Comparison of ENCODE assay signal across 32 cellular contexts in genomic region chr5:120386981-120387380, GRCh38.
DNase-seq lines count a peak whose midpoint lies in the region; ATAC-seq and TF ChIP-seq lines count a peak whose summit lies in the region.
"Had no signal": no experiment of that assay in that cellular context is flagged by ENCODE, and none has a peak within 500 bp of the region (broad histone marks: within the 10 kb centered on the region; RNA-seq: fewer than 3 reads in every experiment).

No MANE protein-coding gene starts in this region.

- H3K9me3 ChIP-seq in heart left ventricle: no peaks in the 10 kb centered on the region
- no peaks in the 10 kb centered on the region for H3K9me3 ChIP-seq in smooth muscle cell (replicated peaks; ENCODE audit: low read depth)
- H3K9me3 ChIP-seq: esophagus squamous epithelium, tibial nerve had no signal

- no peaks in the 10 kb centered on the region for H3K9me3 Mint-ChIP-seq in chondrocyte (ENCODE audit: low read depth)
- H3K9me3 Mint-ChIP-seq: activated CD8-positive, alpha-beta T cell treated with anti-CD3 and anti-CD28 coated beads for 36 hours; memory B cell; neural crest cell; stimulated activated naive CD8-positive, alpha-beta T cell treated with anti-CD3 and anti-CD28 coated beads, Interleukin-15, Interleukin-2, amounts not matched to agents 100 ng/mL and 50 ng/mL, for 24 hours; T-helper 2 cell treated with Interferon-gamma antibody and Interleukin-4, amounts not matched to agents 5 μg/mL and 100 μg/mL, for 36 hours had no signal

- no peak overlapping the region for H3K4me3 Mint-ChIP-seq in chondrocyte (ENCODE audit: unreplicated experiment)
- H3K4me3 Mint-ChIP-seq: activated CD8-positive, alpha-beta T cell treated with anti-CD3 and anti-CD28 coated beads for 36 hours; CD4-positive, CD25-positive, alpha-beta regulatory T cell; memory B cell; neural crest cell; stimulated activated naive CD8-positive, alpha-beta T cell treated with anti-CD3 and anti-CD28 coated beads, Interleukin-15, Interleukin-2, amounts not matched to agents 100 ng/mL and 50 ng/mL, for 24 hours had no signal

- H3F3A ChIP-seq in smooth muscle cell (ENCODE audit: low read depth): peaks cover 2% of the 10 kb centered on the region

- CTCF ChIA-PET in HEK293T (lab: Yijun Ruan, JAX): no interaction called here

- H3K27ac ChIP-seq in heart left ventricle (peak overlapping the region in 7 of 12 donors; percentile 22 to 74 (median 47)), smooth muscle cell (ENCODE audit: low read depth) (peak overlapping the region; percentile 84)
- H3K27ac ChIP-seq: dorsolateral prefrontal cortex, parathyroid adenoma had no signal

- TF ChIP-seq POLR2A in heart left ventricle (IDR thresholded peaks at IDR 0.05): no peak

- H3K4me1 ChIP-seq in heart left ventricle (peaks cover 0 to 24% (median 0%) of the 10 kb centered on the region in 12 donors), smooth muscle cell (ENCODE audit: low read depth) (peaks cover 14% of the 10 kb centered on the region)
- H3K4me1 ChIP-seq: esophagus squamous epithelium, parathyroid adenoma had no signal

- ATAC-seq in heart left ventricle (no peak), left ventricle myocardium superior (no peak), HG03565 (IDR thresholded peaks at IDR 0.05; ENCODE audit: unreplicated experiment) (no peak)
- ATAC-seq: activated CD8-positive, alpha-beta T cell treated with anti-CD3 and anti-CD28 coated beads for 36 hours had no signal

- H3K36me3 ChIP-seq in heart left ventricle (no peaks in the 10 kb centered on the region), smooth muscle cell (ENCODE audit: low read depth) (no peaks in the 10 kb centered on the region)
- H3K36me3 ChIP-seq: brain microvascular endothelial cell, esophagus squamous epithelium, tibial nerve had no signal

- H3K4me2 ChIP-seq in smooth muscle cell: no peak overlapping the region
- H3K4me2 ChIP-seq: PC-9 had no signal

- TF ChIP-seq CTCF in heart left ventricle (IDR thresholded peaks at IDR 0.05) (no peak), chondrocyte (IDR thresholded peaks at IDR 0.05) (no peak), smooth muscle cell (IDR thresholded peaks at IDR 0.05; ENCODE audit: borderline replicate concordance, insufficient read depth, poor library complexity, severe bottlenecking) (no peak)

- H3K27me3 ChIP-seq in heart left ventricle: no peaks in the 10 kb centered on the region
- no peaks in the 10 kb centered on the region for H3K27me3 ChIP-seq in smooth muscle cell (ENCODE audit: low read depth)
- H3K27me3 ChIP-seq: brain microvascular endothelial cell, dorsolateral prefrontal cortex, esophagus squamous epithelium, tibial nerve had no signal

- DNase-seq in heart left ventricle: no peak
- DNase-seq in left ventricle myocardium superior: no peak
- no peak for DNase-seq in chondrocyte (ENCODE audit: low spot score)
- no peak for DNase-seq in smooth muscle cell (lab: John Stamatoyannopoulos, UW; ENCODE audit: unreplicated experiment)
- DNase-seq in MV-4-11 (lab: John Stamatoyannopoulos, UW): no peak
- no peak for DNase-seq in GOT3 (lab: John Stamatoyannopoulos, UW)
- DNase-seq in HEK293T (ENCODE audit: extremely low spot score): no peak
- DNase-seq: activated CD8-positive, alpha-beta memory T cell treated with anti-CD3 and anti-CD28 coated beads, Interleukin-2, amount 50 U/mL, for 48 hours; activated CD8-positive, alpha-beta T cell treated with anti-CD3 and anti-CD28 coated beads for 36 hours; activated naive CD4-positive, alpha-beta T cell treated with anti-CD3 and anti-CD28 coated beads, Interleukin-2, amount 50 U/mL, for 16 hours; amniotic stem cell; brain microvascular endothelial cell; CD4-positive, CD25-positive, alpha-beta regulatory T cell; dorsolateral prefrontal cortex; esophagus squamous epithelium; hypothalamus; NCI-H1436; NCI-H2081; NCI-H2227 treated with DMSO at 0.1 percent for 48 hours; NCI-H69; PC-9; retina; Right ventricle myocardium superior; small intestine; stimulated activated CD4-positive, alpha-beta T cell treated with anti-CD3 and anti-CD28 coated beads, Interleukin-2, amount 100 ng/mL, for 24 hours had no signal

- no peaks in the 10 kb centered on the region for H3K27me3 Mint-ChIP-seq in chondrocyte (ENCODE audit: low read depth)
- H3K27me3 Mint-ChIP-seq: activated CD8-positive, alpha-beta T cell treated with anti-CD3 and anti-CD28 coated beads for 36 hours; CD4-positive, CD25-positive, alpha-beta regulatory T cell; stimulated activated naive CD8-positive, alpha-beta T cell treated with anti-CD3 and anti-CD28 coated beads, Interleukin-15, Interleukin-2, amounts not matched to agents 100 ng/mL and 50 ng/mL, for 24 hours had no signal

- POLR2A ChIA-PET in HEK293T (lab: Yijun Ruan, JAX): no interaction called here

- peak overlapping the region; percentile 23 for H2AFZ ChIP-seq in smooth muscle cell (ENCODE audit: low read depth)
- H2AFZ ChIP-seq: parathyroid adenoma, PC-9 had no signal

- H4K20me1 ChIP-seq in smooth muscle cell (ENCODE audit: low read depth): no peaks in the 10 kb centered on the region

- H3K4me3 ChIP-seq in heart left ventricle (no peak overlapping the region), smooth muscle cell (no peak overlapping the region)
- H3K4me3 ChIP-seq: dorsolateral prefrontal cortex, esophagus squamous epithelium, PC-9, tibial nerve had no signal

- no peaks in the 10 kb centered on the region for H3K79me2 ChIP-seq in smooth muscle cell (ENCODE audit: low read depth)
- H3K79me2 ChIP-seq: parathyroid adenoma had no signal

- peak overlapping the region; percentile 70 for H3K27ac Mint-ChIP-seq in chondrocyte (ENCODE audit: unreplicated experiment)
- H3K27ac Mint-ChIP-seq: activated CD8-positive, alpha-beta T cell treated with anti-CD3 and anti-CD28 coated beads for 36 hours; CD4-positive, CD25-positive, alpha-beta regulatory T cell; memory B cell; stimulated activated naive CD8-positive, alpha-beta T cell treated with anti-CD3 and anti-CD28 coated beads, Interleukin-15, Interleukin-2, amounts not matched to agents 100 ng/mL and 50 ng/mL, for 24 hours had no signal

- H3K4me1 Mint-ChIP-seq in chondrocyte (ENCODE audit: low read depth): peaks cover 21% of the 10 kb centered on the region
- H3K4me1 Mint-ChIP-seq: memory B cell, neural crest cell had no signal

- H3K9ac ChIP-seq in smooth muscle cell (ENCODE audit: low read depth): no peak overlapping the region
- H3K9ac ChIP-seq: parathyroid adenoma had no signal

- H3K36me3 Mint-ChIP-seq in chondrocyte (ENCODE audit: low read depth): no peaks in the 10 kb centered on the region
- H3K36me3 Mint-ChIP-seq: CD4-positive, CD25-positive, alpha-beta regulatory T cell; memory B cell had no signal

- intact Hi-C loops in heart left ventricle (cut with DNase I): no loop called here
- intact Hi-C loops in left ventricle myocardium superior (cut with micrococcal nuclease): no loop called here

TF ChIP-seq in HEK293T, 16 proteins besides CTCF, POLR2A, EP300 and RAD21:
- TF ChIP-seq FOXA1 (IDR thresholded peaks at IDR 0.05) (no peak), NFRKB (IDR thresholded peaks at IDR 0.05) (no peak), LEF1 (IDR thresholded peaks at IDR 0.05; ENCODE audit: borderline replicate concordance) (no peak), PKNOX1 (IDR thresholded peaks at IDR 0.05) (no peak), ZNF384 (IDR thresholded peaks at IDR 0.05) (no peak), BHLHE40 (IDR thresholded peaks at IDR 0.05; ENCODE audit: borderline replicate concordance) (no peak), L3MBTL2 (conservative IDR thresholded peaks at IDR 0.05) (no peak), FOXM1 (IDR thresholded peaks at IDR 0.05; ENCODE audit: borderline replicate concordance) (no peak), ELF4 (IDR thresholded peaks at IDR 0.05) (no peak), ARNT (IDR thresholded peaks at IDR 0.05) (no peak), SUZ12 (IDR thresholded peaks at IDR 0.05) (no peak), FOXK2 (IDR thresholded peaks at IDR 0.05) (no peak), CTBP1 (IDR thresholded peaks at IDR 0.05; ENCODE audit: borderline replicate concordance) (no peak), TARDBP (IDR thresholded peaks at IDR 0.05) (no peak), SP1 (IDR thresholded peaks at IDR 0.05) (no peak), HDGF (IDR thresholded peaks at IDR 0.05; ENCODE audit: borderline replicate concordance) (no peak)
